15 cellular contexts compared by ENCODE assay signal in genomic region chr12:110844551-110845395, GRCh38. TPM values are rescaled to one million over a fixed set of nuclear protein-coding genes. Genes with fewer than 3 reads are reported as not detected.
A peak's percentile ranks its signal among the peaks of the same experiment; 100 is the strongest.
DNase-seq lines count a peak whose midpoint lies in the region; TF ChIP-seq lines count a peak whose summit lies in the region.
"Had no signal": no experiment of that assay in that cellular context is flagged by ENCODE, and none has a peak within 500 bp of the region (broad histone marks: within the 10 kb centered on the region; RNA-seq: fewer than 3 reads in every experiment).

No MANE protein-coding gene starts in this region.

- intact Hi-C loops in cardiac septum (cut with DNase I) = no loop called here

- in situ Hi-C loops in astrocyte of the spinal cord (cut with HindIII; ENCODE audit: low sequenced_read_pairs) = no loop called here

- H3K4me3 ChIP-seq in astrocyte of the spinal cord (ENCODE audit: low read depth, low read length) = no peak overlapping the region

- POLR2A ChIA-PET in GM10248 (lab: Yijun Ruan, JAX) = no interaction called here

- CTCF ChIA-PET in GM10248 (lab: Yijun Ruan, JAX) = interaction anchor here (1.6 to 2.1 kb wide), 2 partner anchors 17 to 413 kb away, joined by 4 to 6 read pairs; no protein-coding TSS in a partner anchor

- TF ChIP-seq CTCF in astrocyte of the spinal cord (IDR thresholded peaks at IDR 0.05; ENCODE audit: low read depth, low read length) (no peak), GM10248 (IDR thresholded peaks at IDR 0.05; ENCODE audit: control extremely low read depth, extremely low read depth, low read depth, missing control alignments) (no peak)

- DNase-seq in NCI-H2171 treated with DMSO at 0.1 percent for 48 hours (lab: John Stamatoyannopoulos, UW) (peak; percentile 30), NCI-H2171 (lab: John Stamatoyannopoulos, UW) (no peak), astrocyte of the spinal cord (ENCODE audit: low read depth, low spot score) (peak; percentile 20), cardiac septum (ENCODE audit: low spot score) (peak; percentile 78), GM10248 (ENCODE audit: extremely low spot score) (no peak), iPS-NIHi11 (ENCODE audit: low spot score) (no peak)
- DNase-seq in activated naive CD4-positive, alpha-beta T cell (lab: John Stamatoyannopoulos, UW) = no peak
- no peak for DNase-seq in stimulated activated CD8-positive, alpha-beta memory T cell treated with anti-CD3 and anti-CD28 coated beads, Interleukin-4, amount 100 ng/mL, for 48 hours
- DNase-seq: activated CD8-positive, alpha-beta T cell treated with anti-CD3 and anti-CD28 coated beads, Interleukin-2, amount 10 ng/mL, durations not matched to agents 7 days and 5 days; activated naive CD4-positive, alpha-beta T cell treated with anti-CD3 and anti-CD28 coated beads, Interleukin-2, amount 10 ng/mL, durations not matched to agents 7 days and 5 days; DMS79 treated with DMSO at 0.1 percent for 48 hours; midbrain; MV-4-11 had no signal

RNA-seq across cellular contexts. Expression of gene CCDC63, which starts 2.0 kb away (rescaled TPM):
- total RNA-seq in cardiac septum = not detected
- total RNA-seq: activated CD8-positive, alpha-beta T cell treated with anti-CD3 and anti-CD28 coated beads, Interleukin-2, amount 10 ng/mL, durations not matched to agents 7 days and 5 days; dermis microvascular lymphatic vessel endothelial cell; progenitor cell of endocrine pancreas had no signal

Comparison
In these comparisons a context has a peak if more than half of its experiments do, and no peak if none do; other contexts are left out.
1. DNase-seq: peak in NCI-H2171 treated with DMSO at 0.1 percent for 48 hours (single experiment), astrocyte of the spinal cord (single experiment) and cardiac septum (single experiment); none in NCI-H2171 (single experiment), GM10248 (single experiment), activated naive CD4-positive, alpha-beta T cell (0 of 4), stimulated activated CD8-positive, alpha-beta memory T cell treated with anti-CD3 and anti-CD28 coated beads, Interleukin-4, amount 100 ng/mL, for 48 hours (single experiment) and iPS-NIHi11 (single experiment).